In genomic region chr14:93953739-93954515, GRCh38 we compare ENCODE assay signal across 17 cellular contexts. TPM values are rescaled to one million over a fixed set of nuclear protein-coding genes. Genes with fewer than 3 reads are reported as not detected.
A peak's percentile ranks its signal among the peaks of the same experiment; 100 is the strongest.
DNase-seq lines count a peak whose midpoint lies in the region; ATAC-seq, FAIRE-seq and TF ChIP-seq lines count a peak whose summit lies in the region.
"Had no signal": no experiment of that assay in that cellular context is flagged by ENCODE, and none has a peak within 500 bp of the region (broad histone marks: within the 10 kb centered on the region; RNA-seq: fewer than 3 reads in every experiment).

No MANE protein-coding gene starts in this region.

- TF ChIP-seq RAD21 in H1 (IDR thresholded peaks at IDR 0.05 in 1 of 2, conservative IDR thresholded peaks at IDR 0.05 in 1 of 2; ENCODE audit: low read depth in 2 of 2, low read length in 2 of 2): no peak

- H2AK5ac ChIP-seq in H1 (ENCODE audit: low read depth, low read length): no peak overlapping the region

- H3K4me3 ChIP-seq in OCI-LY7 (ENCODE audit: low read depth, low read length, poor library complexity, severe bottlenecking): peak overlapping the region; percentile 67
- H3K4me3 ChIP-seq in H1 (ENCODE audit: extremely low read depth in 1 of 4, insufficient read depth in 2 of 4, low read depth in 3 of 4, low read length in 4 of 4): no peak overlapping the region
- peak overlapping the region in 1 of 2 donors; percentile 31 for H3K4me3 ChIP-seq in small intestine (ENCODE audit: low read depth in 1 of 2, low read length in 2 of 2)
- H3K4me3 ChIP-seq: thyroid gland had no signal

- H2BK120ac ChIP-seq in H1 (replicated peaks; ENCODE audit: low read depth, low read length): no peak overlapping the region

- no peak for TF ChIP-seq EP300 in H1 (IDR thresholded peaks at IDR 0.05; ENCODE audit: borderline replicate concordance in 1 of 2, low read depth in 2 of 2, low read length in 2 of 2)

- H2BK5ac ChIP-seq in H1 (ENCODE audit: low read depth, low read length): peak overlapping the region; percentile 16; the same call in 1 of the 2 replicates

- no peaks in the 10 kb centered on the region for H3K9me3 Mint-ChIP-seq in activated CD4-positive, alpha-beta T cell treated with anti-CD3 and anti-CD28 coated beads, Interleukin-2, amount 10 ng/mL, durations not matched to agents 7 days and 5 days

- BruUV-seq in OCI-LY7 (replicated peaks; lab: Mats Ljungman, UMichigan): no TSS peak

- no peak overlapping the region for H2BK20ac ChIP-seq in H1 (ENCODE audit: low read length)

- FAIRE-seq in H1 (lab: Jason Lieb, UNC): no peak
- no peak for FAIRE-seq in small intestine (lab: Jason Lieb, UNC)

- no peak overlapping the region; the same call in 1 of the 2 replicates for H3K18ac ChIP-seq in H1 (ENCODE audit: extremely low read depth, low read length)

- H3K79me2 ChIP-seq in OCI-LY7 (ENCODE audit: insufficient read depth, low read depth, low read length) (no peaks in the 10 kb centered on the region; the same call in 1 of the 2 replicates), H1 (ENCODE audit: control insufficient read depth in 1 of 2, insufficient read depth in 2 of 2, low read length in 2 of 2) (no peaks in the 10 kb centered on the region)

- CTCF ChIA-PET in activated CD4-positive, alpha-beta T cell treated with anti-CD3 and anti-CD28 coated beads, Interleukin-2, amount 10 ng/mL, durations not matched to agents 7 days and 5 days (lab: Charles Lee): interaction anchor here (2.1 to 14.5 kb wide), 3 partner anchors 13 to 23 kb away, joined by 7 to 173 read pairs (median 14); partner anchors contain the start of gene ASB2
- CTCF ChIA-PET in OCI-LY7 (lab: Charles Lee; ENCODE audit: unreplicated experiment) (interaction anchor here (1.0 to 1.4 kb wide), 4 partner anchors 8 to 24 kb away, joined by 3 to 7 read pairs (median 4); no protein-coding TSS in a partner anchor), H1 (lab: Charles Lee; ENCODE audit: partially characterized antibody) (interaction anchor here (1.0 to 20.5 kb wide), 8 partner anchors 11 to 161 kb away, joined by 3 to 484 read pairs (median 11); partner anchors contain the start of genes ASB2, CCDC197, DDX24 and IFI27L1)

- H3K56ac ChIP-seq in H1 (replicated peaks; ENCODE audit: insufficient read length, low read depth, low read length): no peak overlapping the region

- H3K27me3 Mint-ChIP-seq in activated CD4-positive, alpha-beta T cell treated with anti-CD3 and anti-CD28 coated beads, Interleukin-2, amount 10 ng/mL, durations not matched to agents 7 days and 5 days: no peaks in the 10 kb centered on the region

- no peak overlapping the region for H3K23ac ChIP-seq in H1 (ENCODE audit: insufficient read length)

- WGBS in H1 (ENCODE audit: extremely low coverage in 1 of 2, insufficient coverage in 1 of 2, insufficient read length in 1 of 2, insufficient replicate concordance in 2 of 2, low coverage in 1 of 2, low lambda C conversion rate in 2 of 2, missing lambda C conversion rate in 1 of 2), 2 experiments: 93% methylated on average over 18 of the region's 18 CpGs; no CpG with 5 or more reads in 1 of the 2 experiments
- 66 to 83% (median 79%) methylated on average over 18 of the region's 18 CpGs for WGBS in small intestine, 3 donors

- no peak overlapping the region for H3K14ac ChIP-seq in H1 (ENCODE audit: insufficient read length)

- no peak overlapping the region for H3K9ac ChIP-seq in H1 (replicated peaks in 1 of 4; ENCODE audit: extremely low read depth in 1 of 4, low read depth in 3 of 4, low read length in 3 of 4)
- H3K9ac ChIP-seq: SK-N-SH had no signal

- peak overlapping the region; percentile 19; the same call in 1 of the 2 replicates for H2BK15ac ChIP-seq in H1 (ENCODE audit: low read length)

- H3K4me3 Mint-ChIP-seq in activated CD4-positive, alpha-beta T cell treated with anti-CD3 and anti-CD28 coated beads, Interleukin-2, amount 10 ng/mL, durations not matched to agents 7 days and 5 days: peak overlapping the region; percentile 66

- no peaks in the 10 kb centered on the region for H3K9me2 ChIP-seq in OCI-LY7 (ENCODE audit: insufficient read depth, low read length)
- H3K9me2 ChIP-seq: SK-N-SH had no signal

- no peak for TF ChIP-seq CTCF in OCI-LY7 (conservative IDR thresholded peaks at IDR 0.05; ENCODE audit: low read length)
- no peak for TF ChIP-seq CTCF in H1 (IDR thresholded peaks at IDR 0.05; ENCODE audit: control extremely low read depth in 1 of 3, insufficient read depth in 1 of 3, low read depth in 1 of 3, low read length in 3 of 3)

- H2AFZ ChIP-seq in OCI-LY7 (ENCODE audit: low read length): peak overlapping the region; percentile 49; the same call in 1 of the 2 replicates
- H2AFZ ChIP-seq in H1 (ENCODE audit: low read length): no peak overlapping the region

- H3K36me3 ChIP-seq in OCI-LY7 (ENCODE audit: insufficient read depth, low read length) (peaks cover 8% of the 10 kb centered on the region; the same call in 1 of the 2 replicates), H1 (ENCODE audit: control insufficient read depth in 2 of 4, insufficient read depth in 4 of 4, low read length in 3 of 4) (no peaks in the 10 kb centered on the region), small intestine (ENCODE audit: control insufficient read depth in 2 of 2, insufficient read depth in 2 of 2, low read length in 2 of 2) (no peaks in the 10 kb centered on the region)
- H3K36me3 ChIP-seq: thyroid gland had no signal

- H4K8ac ChIP-seq in H1 (ENCODE audit: extremely low read depth, insufficient read depth, low read length): no peak overlapping the region

- H2BK12ac ChIP-seq in H1 (ENCODE audit: low read depth, low read length): peak overlapping the region; percentile 4; the same call in 1 of the 2 replicates

- DNase-seq in activated CD4-positive, alpha-beta T cell treated with anti-CD3 and anti-CD28 coated beads, Interleukin-2, amount 10 ng/mL, durations not matched to agents 7 days and 5 days: no peak
- no peak for DNase-seq in activated CD4-positive, alpha-beta T cell treated with anti-CD3 and anti-CD28 coated beads for 1 hour
- no peak for DNase-seq in OCI-LY7 (ENCODE audit: low spot score)
- no peak for DNase-seq in H1 (ENCODE audit: low read depth in 1 of 2, low spot score in 2 of 2)
- no peak for DNase-seq in small intestine
- DNase-seq in anterior cingulate cortex (lab: John Stamatoyannopoulos, UW): no peak
- DNase-seq in hepatic stellate cell (ENCODE audit: low spot score): no peak
- DNase-seq: ACHN; activated CD4-positive, alpha-beta T cell treated with anti-CD3 and anti-CD28 coated beads, Interleukin-2, amount 50 U/mL, for 4 hours; DND-41; hippocampal formation; mammary epithelial cell; NCI-H748 treated with DMSO at 0.1 percent for 48 hours; thyroid gland had no signal

- H4K20me1 ChIP-seq in OCI-LY7 (ENCODE audit: insufficient read depth, low read length) (no peaks in the 10 kb centered on the region), H1 (replicated peaks in 1 of 2; ENCODE audit: control insufficient read depth in 1 of 2, insufficient read depth in 2 of 2, low read length in 2 of 2) (no peaks in the 10 kb centered on the region)

- H3K27me3 ChIP-seq in H1 (replicated peaks in 1 of 4; ENCODE audit: control insufficient read depth in 3 of 4, extremely low read depth in 1 of 4, insufficient read depth in 3 of 4, low read length in 3 of 4): no peaks in the 10 kb centered on the region
- no peaks in the 10 kb centered on the region for H3K27me3 ChIP-seq in small intestine (ENCODE audit: control insufficient read depth in 2 of 2, insufficient read depth in 2 of 2, low read length in 2 of 2)
- H3K27me3 ChIP-seq: thyroid gland had no signal

- peak overlapping the region; percentile 92 for H3K27ac ChIP-seq in OCI-LY7 (ENCODE audit: low read depth, low read length, poor library complexity, severe bottlenecking)
- no peak overlapping the region for H3K27ac ChIP-seq in H1 (ENCODE audit: low read depth, low read length)
- H3K27ac ChIP-seq in small intestine (ENCODE audit: low read depth in 1 of 2, low read length in 1 of 2): peak overlapping the region; percentile 11 to 27
- H3K27ac ChIP-seq: thyroid gland had no signal

- POLR2A ChIA-PET in activated CD4-positive, alpha-beta T cell treated with anti-CD3 and anti-CD28 coated beads, Interleukin-2, amount 10 ng/mL, durations not matched to agents 7 days and 5 days (lab: Charles Lee): no interaction called here
- POLR2A ChIA-PET in OCI-LY7 (lab: Charles Lee) (interaction anchor here (1.2 kb wide), 1 partner anchor 9 kb away, joined by 5 read pairs; no protein-coding TSS in a partner anchor), H1 (lab: Charles Lee; ENCODE audit: partially characterized antibody) (no interaction called here)

- peaks cover 80% of the 10 kb centered on the region for H3K4me1 Mint-ChIP-seq in activated CD4-positive, alpha-beta T cell treated with anti-CD3 and anti-CD28 coated beads, Interleukin-2, amount 10 ng/mL, durations not matched to agents 7 days and 5 days

- H3K36me3 Mint-ChIP-seq in activated CD4-positive, alpha-beta T cell treated with anti-CD3 and anti-CD28 coated beads, Interleukin-2, amount 10 ng/mL, durations not matched to agents 7 days and 5 days (ENCODE audit: low read depth): peaks cover 26% of the 10 kb centered on the region

- no peak overlapping the region for H4K91ac ChIP-seq in H1 (replicated peaks; ENCODE audit: insufficient read length, low read length)

- H3K4me2 ChIP-seq in OCI-LY7 (ENCODE audit: low read length): peak overlapping the region; percentile 95
- no peak overlapping the region for H3K4me2 ChIP-seq in H1 (ENCODE audit: insufficient read depth in 1 of 2, low read depth in 2 of 2, low read length in 2 of 2)
- H3K4me2 ChIP-seq: SK-N-SH had no signal

- H4K5ac ChIP-seq in H1 (ENCODE audit: insufficient read length, low read depth, low read length): no peak overlapping the region

- intact Hi-C loops in OCI-LY7 (cut with micrococcal nuclease; ENCODE audit: unreplicated experiment): loop anchor here (10.0 kb wide), 2 partner anchors 1201 to 1711 kb away; partner anchors contain the start of gene DICER1

- no peak overlapping the region for H3K4ac ChIP-seq in H1 (replicated peaks; ENCODE audit: insufficient read length, low read depth, low read length)

- peaks cover 65% of the 10 kb centered on the region for H3K4me1 ChIP-seq in OCI-LY7 (ENCODE audit: insufficient read depth, low read length, poor library complexity, severe bottlenecking)
- peaks cover 0 to 12% (median 4%) of the 10 kb centered on the region in 4 experiments; a peak in 3 of 7 replicates for H3K4me1 ChIP-seq in H1 (replicated peaks in 1 of 4; ENCODE audit: control insufficient read depth in 3 of 4, insufficient read depth in 4 of 4, low read length in 3 of 4)
- no peaks in the 10 kb centered on the region for H3K4me1 ChIP-seq in small intestine (ENCODE audit: control insufficient read depth in 2 of 2, insufficient read depth in 1 of 2, low read depth in 1 of 2, low read length in 1 of 2)
- H3K4me1 ChIP-seq: thyroid gland had no signal

- H3K27ac Mint-ChIP-seq in activated CD4-positive, alpha-beta T cell treated with anti-CD3 and anti-CD28 coated beads, Interleukin-2, amount 10 ng/mL, durations not matched to agents 7 days and 5 days: no peak overlapping the region

- H3K23me2 ChIP-seq in H1 (ENCODE audit: low read depth, low read length): no peaks in the 10 kb centered on the region

- no peaks in the 10 kb centered on the region for H3K79me1 ChIP-seq in H1 (ENCODE audit: low read depth, low read length)

- no peak for ATAC-seq in HG02642 (IDR thresholded peaks at IDR 0.05; ENCODE audit: poor library complexity, unreplicated experiment)

- H3K9me3 ChIP-seq in OCI-LY7 (ENCODE audit: low read length): no peaks in the 10 kb centered on the region
- H3K9me3 ChIP-seq in H1 (ENCODE audit: insufficient read depth in 2 of 2, low read depth in 1 of 2, low read length in 1 of 2): no peaks in the 10 kb centered on the region
- H3K9me3 ChIP-seq in small intestine (ENCODE audit: control insufficient read depth, low read depth): no peaks in the 10 kb centered on the region
- H3K9me3 ChIP-seq: SK-N-SH, thyroid gland had no signal

- TF ChIP-seq POLR2A in H1 (IDR thresholded peaks at IDR 0.05; ENCODE audit: control extremely low read depth in 1 of 2, low read depth in 2 of 2, low read length in 2 of 2): no peak

RNA-seq across cellular contexts. Expression of gene ASB2, which starts 22.4 kb away (rescaled TPM):
- total RNA-seq in activated CD4-positive, alpha-beta T cell treated with anti-CD3 and anti-CD28 coated beads, Interleukin-2, amount 10 ng/mL, durations not matched to agents 7 days and 5 days: 10 to 100 TPM; 20.7 to 21.1 TPM
- total RNA-seq in OCI-LY7 (2014; rRNA removed; shearing (Covaris generic)): 15.0 and 21.7 TPM in 2 replicates
- 16.1 and 23.6 TPM in 2 replicates for total RNA-seq in OCI-LY7 (2022)
- 0.77 and 1.0 TPM in 2 replicates for total RNA-seq in H1 (2021; fragmentation: NEBNext Ultra II Directional; extraction: Animal tissue kit (Norgen Biotek cat#: 25700))
- 2.1 and 3.2 TPM in 2 replicates for polyA plus RNA-seq in H1 (2011; rRNA removed)
- polyA plus RNA-seq in H1 (2011; cell fraction: cytosol; rRNA removed): 1.3 TPM
- polyA plus RNA-seq in H1 (2011; cell fraction: nucleus; rRNA removed): 0.91 TPM
- polyA plus RNA-seq in H1 (2012, experiment 1 of 2): 0.37 to 0.97 TPM (median 0.77 TPM) in 4 replicates
- polyA plus RNA-seq in H1 (2012, experiment 2 of 2): 0.47 TPM
- 0.83 TPM for polyA plus RNA-seq in H1 (2013, experiment 1 of 2)
- 1.2 TPM for polyA plus RNA-seq in H1 (2013, experiment 2 of 2)
- 1.2 and 2.1 TPM in 2 replicates for polyA minus RNA-seq in H1 (2011; rRNA and poly(A)+ RNA removed)
- 3.7 TPM for polyA minus RNA-seq in H1 (2011; cell fraction: cytosol; rRNA and poly(A)+ RNA removed)
- polyA minus RNA-seq in H1 (2011; cell fraction: nucleus; rRNA and poly(A)+ RNA removed): 1.9 TPM
- 1 to 10 TPM; 1.3 to 5.6 (median 4.6) TPM for polyA plus RNA-seq in small intestine

RNA-seq across cellular contexts. Expression of gene FAM181A, which starts 26.8 kb away (rescaled TPM):
- not detected for total RNA-seq in activated CD4-positive, alpha-beta T cell treated with anti-CD3 and anti-CD28 coated beads, Interleukin-2, amount 10 ng/mL, durations not matched to agents 7 days and 5 days
- total RNA-seq in OCI-LY7 (2014; rRNA removed; shearing (Covaris generic)): not detected in 2 replicates
- not detected in 2 replicates for total RNA-seq in OCI-LY7 (2022)
- total RNA-seq in H1 (2021; fragmentation: NEBNext Ultra II Directional; extraction: Animal tissue kit (Norgen Biotek cat#: 25700)): not detected in 2 replicates
- polyA plus RNA-seq in H1 (2011; rRNA removed) (not detected in 2 replicates), small intestine (not detected)
- polyA plus RNA-seq in H1 (2011; cell fraction: cytosol; rRNA removed): not detected
- polyA plus RNA-seq in H1 (2011; cell fraction: nucleus; rRNA removed): not detected
- not detected in 4 replicates for polyA plus RNA-seq in H1 (2012, experiment 1 of 2)
- polyA plus RNA-seq in H1 (2012, experiment 2 of 2): not detected
- not detected for polyA plus RNA-seq in H1 (2013, experiment 1 of 2)
- polyA plus RNA-seq in H1 (2013, experiment 2 of 2): not detected
- not detected in 2 replicates for polyA minus RNA-seq in H1 (2011; rRNA and poly(A)+ RNA removed)
- polyA minus RNA-seq in H1 (2011; cell fraction: cytosol; rRNA and poly(A)+ RNA removed): not detected
- not detected for polyA minus RNA-seq in H1 (2011; cell fraction: nucleus; rRNA and poly(A)+ RNA removed)
- total RNA-seq: renal cortical epithelial cell had no signal
- polyA plus RNA-seq: SK-N-SH had no signal

RNA-seq across cellular contexts. Expression of gene CCDC197, which starts 43.2 kb away (rescaled TPM):
- total RNA-seq in activated CD4-positive, alpha-beta T cell treated with anti-CD3 and anti-CD28 coated beads, Interleukin-2, amount 10 ng/mL, durations not matched to agents 7 days and 5 days: not detected
- total RNA-seq in OCI-LY7 (2014; rRNA removed; shearing (Covaris generic)): not detected in 2 replicates
- total RNA-seq in OCI-LY7 (2022): not detected in 2 replicates
- total RNA-seq in H1 (2021; fragmentation: NEBNext Ultra II Directional; extraction: Animal tissue kit (Norgen Biotek cat#: 25700)): not detected in 2 replicates
- polyA plus RNA-seq in H1 (2011; rRNA removed) (not detected in 2 replicates), small intestine (not detected)
- polyA plus RNA-seq in H1 (2011; cell fraction: cytosol; rRNA removed): not detected
- not detected for polyA plus RNA-seq in H1 (2011; cell fraction: nucleus; rRNA removed)
- not detected in 4 replicates for polyA plus RNA-seq in H1 (2012, experiment 1 of 2)
- not detected for polyA plus RNA-seq in H1 (2012, experiment 2 of 2)
- not detected for polyA plus RNA-seq in H1 (2013, experiment 1 of 2)
- polyA plus RNA-seq in H1 (2013, experiment 2 of 2): not detected
- not detected in 2 replicates for polyA minus RNA-seq in H1 (2011; rRNA and poly(A)+ RNA removed)
- not detected for polyA minus RNA-seq in H1 (2011; cell fraction: cytosol; rRNA and poly(A)+ RNA removed)
- not detected for polyA minus RNA-seq in H1 (2011; cell fraction: nucleus; rRNA and poly(A)+ RNA removed)
- total RNA-seq: mammary epithelial cell, renal cortical epithelial cell, thyroid gland had no signal
- polyA plus RNA-seq: mammary epithelial cell, SK-N-SH had no signal
